34 cellular contexts compared by ENCODE assay signal in the genomic region with DNA sequence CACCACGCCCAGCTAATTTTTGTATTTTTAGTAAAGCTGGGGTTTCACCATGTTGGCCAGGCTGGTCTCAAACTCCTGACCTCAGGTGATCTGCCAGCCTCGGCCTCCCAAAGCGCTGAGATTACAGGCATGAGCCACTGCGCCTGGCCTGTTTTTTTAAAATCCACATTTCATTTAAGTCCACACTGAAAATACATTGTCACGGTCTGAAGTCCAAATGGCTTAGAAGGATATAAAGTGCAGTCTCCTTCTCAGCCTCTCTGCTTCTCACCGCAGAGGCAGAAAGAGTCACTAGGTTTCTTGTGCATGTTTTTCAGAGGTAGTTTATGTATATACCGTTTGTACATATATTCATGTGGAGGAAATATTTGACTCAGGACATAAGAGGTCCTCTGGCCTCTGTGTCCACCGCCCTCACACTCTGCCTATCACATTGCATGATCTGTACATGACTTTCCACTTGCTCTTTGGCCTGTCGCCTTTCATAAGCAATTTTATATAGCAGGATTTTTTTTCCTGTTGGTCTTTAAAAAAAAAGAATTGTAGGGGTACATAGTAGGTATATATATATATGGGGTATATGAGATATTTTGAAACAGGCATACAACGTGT. TPM values are rescaled to one million over a fixed set of nuclear protein-coding genes. Genes with fewer than 3 reads are reported as not detected.
"Had no signal": no experiment of that assay in that cellular context is flagged by ENCODE, and none has a peak within 500 bp of the region (broad histone marks: within the 10 kb centered on the region; RNA-seq: fewer than 3 reads in every experiment).

No MANE protein-coding gene starts in this region.

- H3K36me3 ChIP-seq: adrenal gland, breast epithelium, SJCRH30, WERI-Rb-1 had no signal

- H3K36me3 Mint-ChIP-seq: activated naive CD4-positive, alpha-beta T cell treated with anti-CD3 and anti-CD28 coated beads, Interleukin-2, amount 50 U/mL, for 72 hours had no signal

- H3K4me3 Mint-ChIP-seq: activated CD4-positive, alpha-beta T cell treated with anti-CD3 and anti-CD28 coated beads for 36 hours; activated CD4-positive, alpha-beta T cell treated with anti-CD3 and anti-CD28 coated beads, Interleukin-2, amount 10 ng/mL, durations not matched to agents 7 days and 5 days; activated CD8-positive, alpha-beta T cell treated with anti-CD3 and anti-CD28 coated beads, Interleukin-2, amount 10 ng/mL, durations not matched to agents 7 days and 5 days; activated T-cell treated with anti-CD3 and anti-CD28 coated beads, Interleukin-2, amount 50 U/mL, for 24 hours had no signal

- ATAC-seq: activated CD4-positive, CD25-positive, alpha-beta regulatory T cell treated with anti-CD3 and anti-CD28 coated beads, Interleukin-2, amount 50 U/mL, for 24 hours; body of pancreas had no signal

- H3K9me3 ChIP-seq: adrenal gland, body of pancreas, breast epithelium, SJCRH30 had no signal

- H3K27me3 Mint-ChIP-seq: activated CD4-positive, alpha-beta T cell treated with anti-CD3 and anti-CD28 coated beads for 36 hours; activated CD4-positive, alpha-beta T cell treated with anti-CD3 and anti-CD28 coated beads, Interleukin-2, amount 10 ng/mL, durations not matched to agents 7 days and 5 days; activated T-cell treated with anti-CD3 and anti-CD28 coated beads, Interleukin-2, amount 50 U/mL, for 24 hours had no signal

- H3K27ac ChIP-seq: adrenal gland, body of pancreas, breast epithelium, SJCRH30, SK-N-MC, WERI-Rb-1 had no signal

- H3K4me1 Mint-ChIP-seq: activated CD4-positive, alpha-beta T cell treated with anti-CD3 and anti-CD28 coated beads for 36 hours; activated CD4-positive, alpha-beta T cell treated with anti-CD3 and anti-CD28 coated beads, Interleukin-2, amount 10 ng/mL, durations not matched to agents 7 days and 5 days had no signal

- DNase-seq: activated CD4-positive, alpha-beta T cell treated with anti-CD3 and anti-CD28 coated beads for 36 hours; activated CD4-positive, alpha-beta T cell treated with anti-CD3 and anti-CD28 coated beads, Interleukin-2, amount 10 ng/mL, durations not matched to agents 7 days and 5 days; activated CD4-positive, alpha-beta T cell treated with anti-CD3 and anti-CD28 coated beads, Interleukin-2, amount 50 U/mL, for 48 hours; activated CD8-positive, alpha-beta T cell treated with anti-CD3 and anti-CD28 coated beads, Interleukin-2, amount 10 ng/mL, durations not matched to agents 7 days and 5 days; activated gamma-delta T cell; activated naive CD4-positive, alpha-beta T cell treated with Interleukin-2 at 50 U/mL for 16 hours; activated T-cell treated with anti-CD3 and anti-CD28 coated beads, Interleukin-2, amount 50 U/mL, for 24 hours; adrenal gland; body of pancreas; NCI-H1092 treated with DMSO at 0.1 percent for 48 hours; NCI-H1417; NCI-H146; NCI-H187; NCI-H2029 treated with DMSO at 0.1 percent for 48 hours; NCI-H2107; NCI-H2171; NCI-H510A; NCI-H526; NCI-H748 treated with DMSO at 0.1 percent for 48 hours; NK-92 treated with Interleukin-12 subunit alpha and Interleukin-12 subunit beta, amount 100 ng/mL, for 24 hours; SHP77; SJCRH30; T1000; WERI-Rb-1 had no signal

- H3K27me3 ChIP-seq: adrenal gland, body of pancreas, breast epithelium, SJCRH30 had no signal

- H3K27ac Mint-ChIP-seq: activated CD4-positive, alpha-beta T cell treated with anti-CD3 and anti-CD28 coated beads for 36 hours; activated CD4-positive, alpha-beta T cell treated with anti-CD3 and anti-CD28 coated beads, Interleukin-2, amount 10 ng/mL, durations not matched to agents 7 days and 5 days; activated CD8-positive, alpha-beta T cell treated with anti-CD3 and anti-CD28 coated beads, Interleukin-2, amount 10 ng/mL, durations not matched to agents 7 days and 5 days; activated naive CD4-positive, alpha-beta T cell treated with anti-CD3 and anti-CD28 coated beads, Interleukin-2, amount 50 U/mL, for 72 hours; activated T-cell treated with anti-CD3 and anti-CD28 coated beads, Interleukin-2, amount 50 U/mL, for 24 hours; activated T-helper 2 cell treated with anti-CD3 and anti-CD28 coated beads, Interferon-gamma antibody, Interleukin-2, Interleukin-4, amounts not matched to agents 10 μg/mL and 5 μg/mL and 100 μg/mL, durations not matched to agents 14 hours and 24 hours and 36 hours had no signal

- H3K4me3 ChIP-seq: adrenal gland, body of pancreas, breast epithelium, SJCRH30, SK-N-MC had no signal

- H3K4me1 ChIP-seq: adrenal gland, breast epithelium had no signal

- H3K9me3 Mint-ChIP-seq: activated CD4-positive, alpha-beta T cell treated with anti-CD3 and anti-CD28 coated beads, Interleukin-2, amount 10 ng/mL, durations not matched to agents 7 days and 5 days; activated naive CD4-positive, alpha-beta T cell treated with anti-CD3 and anti-CD28 coated beads, Interleukin-2, amount 50 U/mL, for 72 hours; activated T-cell treated with anti-CD3 and anti-CD28 coated beads, Interleukin-2, amount 50 U/mL, for 24 hours; activated T-helper 2 cell treated with anti-CD3 and anti-CD28 coated beads, Interferon-gamma antibody, Interleukin-2, Interleukin-4, amounts not matched to agents 10 μg/mL and 5 μg/mL and 100 μg/mL, durations not matched to agents 14 hours and 24 hours and 36 hours had no signal

RNA-seq across cellular contexts. Expression of a gene that starts 42.9 kb away (rescaled TPM):
- total RNA-seq: activated CD4-positive, alpha-beta T cell treated with anti-CD3 and anti-CD28 coated beads for 36 hours; activated CD4-positive, alpha-beta T cell treated with anti-CD3 and anti-CD28 coated beads, Interleukin-2, amount 10 ng/mL, durations not matched to agents 7 days and 5 days; activated CD8-positive, alpha-beta T cell treated with anti-CD3 and anti-CD28 coated beads, Interleukin-2, amount 10 ng/mL, durations not matched to agents 7 days and 5 days; activated naive CD4-positive, alpha-beta T cell treated with anti-CD3 and anti-CD28 coated beads, Interleukin-2, amount 50 U/mL, for 72 hours; activated T-helper 2 cell treated with anti-CD3 and anti-CD28 coated beads, Interferon-gamma antibody, Interleukin-2, Interleukin-4, amounts not matched to agents 10 μg/mL and 5 μg/mL and 100 μg/mL, durations not matched to agents 14 hours and 24 hours and 36 hours; astrocyte; M059J; RPMI7951; SJCRH30; T-helper 1 cell treated with Interleukin-12 subunit alpha and Interleukin-12 subunit beta and Interleukin-4 antibody, amounts not matched to agents 30 ng/mL and 1 ng/mL, for 36 hours; T-helper 2 cell treated with Interferon-gamma antibody and Interleukin-4, amounts not matched to agents 100 ng/mL and 5 ng/mL, for 36 hours had no signal
